In genomic region chr7:26343837-26344236, GRCh38 we compare ENCODE assay signal across 24 cellular contexts.
"Had no signal": no experiment of that assay in that cellular context is flagged by ENCODE, and none has a peak within 500 bp of the region (broad histone marks: within the 10 kb centered on the region; RNA-seq: fewer than 3 reads in every experiment).

No MANE protein-coding gene starts in this region.

- H3K9ac ChIP-seq: parathyroid adenoma had no signal

- H3K27ac Mint-ChIP-seq: endodermal cell, natural killer cell, progenitor cell of endocrine pancreas, type B pancreatic cell had no signal

- H3K36me3 Mint-ChIP-seq: natural killer cell, type B pancreatic cell had no signal

- H3K4me3 ChIP-seq: coronary artery, esophagus muscularis mucosa, gastroesophageal sphincter, heart left ventricle, hepatocyte, lung, smooth muscle cell, thyroid gland had no signal

- H3K4me3 Mint-ChIP-seq: endodermal cell; memory B cell; natural killer cell; stimulated activated naive CD8-positive, alpha-beta T cell treated with anti-CD3 and anti-CD28 coated beads, Interleukin-15, amount 100 ng/mL, for 72 hours; type B pancreatic cell had no signal

- H3K9me3 ChIP-seq: esophagus muscularis mucosa, gastroesophageal sphincter, heart left ventricle, thyroid gland had no signal

- H3K27me3 ChIP-seq: foreskin keratinocyte, hepatocyte, thyroid gland had no signal

- H3K36me3 ChIP-seq: esophagus muscularis mucosa, gastroesophageal sphincter, thyroid gland had no signal

- H3K4me1 ChIP-seq: esophagus muscularis mucosa, gastroesophageal sphincter, parathyroid adenoma had no signal

- FAIRE-seq: endothelial cell of umbilical vein, islet of Langerhans had no signal

- H3K9me3 Mint-ChIP-seq: memory B cell; natural killer cell; stimulated activated naive CD8-positive, alpha-beta T cell treated with anti-CD3 and anti-CD28 coated beads, Interleukin-15, amount 100 ng/mL, for 72 hours; type B pancreatic cell had no signal

- DNase-seq: endodermal cell; foreskin keratinocyte; heart left ventricle; kidney glomerular epithelial cell; left colon; left ventricle myocardium superior; natural killer cell; stimulated activated CD4-positive, alpha-beta T cell treated with anti-CD3 and anti-CD28 coated beads, Interleukin-2, amount 100 ng/mL, for 24 hours; stimulated activated CD4-positive, alpha-beta T cell treated with anti-CD3 and anti-CD28 coated beads, Interleukin-4, amount 100 ng/mL, for 4 hours; stimulated activated naive CD4-positive, alpha-beta T cell; stimulated activated naive CD8-positive, alpha-beta T cell treated with anti-CD3 and anti-CD28 coated beads, Interleukin-15, amount 100 ng/mL, for 72 hours; thyroid gland had no signal

- ATAC-seq: foreskin keratinocyte; gastroesophageal sphincter; heart left ventricle; left colon; left ventricle myocardium superior; natural killer cell; stimulated activated naive CD8-positive, alpha-beta T cell treated with anti-CD3 and anti-CD28 coated beads, Interleukin-15, amount 100 ng/mL, for 72 hours had no signal

- H3K27ac ChIP-seq: coronary artery, esophagus muscularis mucosa, foreskin keratinocyte, gastroesophageal sphincter, heart left ventricle, hepatocyte, parathyroid adenoma, thyroid gland had no signal

- H3K27me3 Mint-ChIP-seq: memory B cell; progenitor cell of endocrine pancreas; stimulated activated naive CD8-positive, alpha-beta T cell treated with anti-CD3 and anti-CD28 coated beads, Interleukin-15, amount 100 ng/mL, for 72 hours; type B pancreatic cell had no signal
